Comparison of ENCODE assay signal across 1 cellular context in genomic region chr1:225762002-225762441, GRCh38.
TF ChIP-seq lines count a peak whose summit lies in the region.

No MANE protein-coding gene starts in this region.

TF ChIP-seq in K562, 482 proteins besides CTCF, POLR2A, EP300 and RAD21:
- TF ChIP-seq DNMT1 (IDR thresholded peaks at IDR 0.05): no peak
- no peak for TF ChIP-seq FOXP1 (CRISPR knock-in tag; IDR thresholded peaks at IDR 0.05)
- TF ChIP-seq PBX2 (CRISPR knock-in tag; IDR thresholded peaks at IDR 0.05; ENCODE audit: low read depth): no peak
- TF ChIP-seq PBX2 (tag; conservative IDR thresholded peaks at IDR 0.05; ENCODE audit: low read depth): no peak
- no peak for TF ChIP-seq U2AF1 (optimal IDR thresholded peaks at IDR 0.05; ENCODE audit: low read depth, low read length)
- TF ChIP-seq SIRT6 (IDR thresholded peaks at IDR 0.05; ENCODE audit: low read depth, low read length): no peak
- no peak for TF ChIP-seq KLF13 (tag; IDR thresholded peaks at IDR 0.05; ENCODE audit: borderline replicate concordance, low read depth)
- TF ChIP-seq NFIX (CRISPR knock-in tag; IDR thresholded peaks at IDR 0.05; ENCODE audit: low read depth): no peak
- no peak for TF ChIP-seq KLF16 (IDR thresholded peaks at IDR 0.05)
TF ChIP-seq in K562: peak in this region for 0.
